Comparison of ENCODE assay signal across 1 cellular context in genomic region chr16:87391950-87392822, GRCh38.
TF ChIP-seq lines count a peak whose summit lies in the region.

MAP1LC3B (plus strand) TSS chr16:87392336; CDS start chr16:87392428, 92 bp downstream.

TF ChIP-seq in GM12878, 131 proteins besides CTCF, POLR2A, EP300 and RAD21 (continued from another document and continues in another):
- no peak for TF ChIP-seq BCLAF1 (IDR thresholded peaks at IDR 0.05)
- peak; percentile 88 for TF ChIP-seq E4F1 (IDR thresholded peaks at IDR 0.05; ENCODE audit: borderline replicate concordance, partially characterized antibody)
- TF ChIP-seq CHD4 (IDR thresholded peaks at IDR 0.05): no peak
- 0 out of 2 replicates have a peak, but pooled peaks have one; percentile 24 for TF ChIP-seq POLR2AphosphoS2 (IDR thresholded peaks at IDR 0.05; ENCODE audit: low read depth, low read length)
- TF ChIP-seq HDAC2 (IDR thresholded peaks at IDR 0.05): no peak
- no peak for TF ChIP-seq NFXL1 (IDR thresholded peaks at IDR 0.05; ENCODE audit: borderline replicate concordance)
- TF ChIP-seq RFX5 (IDR thresholded peaks at IDR 0.05; ENCODE audit: low read depth, low read length): no peak; the same call in 1 of the 2 replicates
- TF ChIP-seq MTA3 (IDR thresholded peaks at IDR 0.05; ENCODE audit: borderline replicate concordance, low read length): no peak
- TF ChIP-seq YBX1 (IDR thresholded peaks at IDR 0.05): no peak
- peak; percentile 55; the same call in 1 of the 2 replicates for TF ChIP-seq IRF3 (IDR thresholded peaks at IDR 0.05)
- TF ChIP-seq ZBED1 (IDR thresholded peaks at IDR 0.05; ENCODE audit: borderline replicate concordance): no peak
- no peak for TF ChIP-seq ZNF274 (IDR thresholded peaks at IDR 0.05; ENCODE audit: insufficient read depth, insufficient read length)
- TF ChIP-seq TCF12 (IDR thresholded peaks at IDR 0.05; ENCODE audit: low read depth, low read length): peak; percentile 51; the same call in 1 of the 2 replicates
- no peak for TF ChIP-seq MTA2 (IDR thresholded peaks at IDR 0.05; ENCODE audit: low read depth)
- peak; percentile 71; the same call in 1 of the 2 replicates for TF ChIP-seq ATF3 (IDR thresholded peaks at IDR 0.05; ENCODE audit: borderline replicate concordance, extremely low read depth, low read depth, low read length)
- 0 out of 2 replicates have a peak, but pooled peaks have one; percentile 20 for TF ChIP-seq SMARCA5 (IDR thresholded peaks at IDR 0.05)
- no peak for TF ChIP-seq CEBPB (IDR thresholded peaks at IDR 0.05; ENCODE audit: borderline replicate concordance in 1 of 2, low read depth in 2 of 2, low read length in 2 of 2)
- no peak for TF ChIP-seq SIN3A (IDR thresholded peaks at IDR 0.05; ENCODE audit: low read depth, low read length)
- TF ChIP-seq NR2C2 (IDR thresholded peaks at IDR 0.05; ENCODE audit: borderline replicate concordance, control insufficient read depth, insufficient read length, low read depth): no peak
- no peak for TF ChIP-seq SUZ12 (IDR thresholded peaks at IDR 0.05; ENCODE audit: unreplicated experiment)
- TF ChIP-seq, protein P1, sequence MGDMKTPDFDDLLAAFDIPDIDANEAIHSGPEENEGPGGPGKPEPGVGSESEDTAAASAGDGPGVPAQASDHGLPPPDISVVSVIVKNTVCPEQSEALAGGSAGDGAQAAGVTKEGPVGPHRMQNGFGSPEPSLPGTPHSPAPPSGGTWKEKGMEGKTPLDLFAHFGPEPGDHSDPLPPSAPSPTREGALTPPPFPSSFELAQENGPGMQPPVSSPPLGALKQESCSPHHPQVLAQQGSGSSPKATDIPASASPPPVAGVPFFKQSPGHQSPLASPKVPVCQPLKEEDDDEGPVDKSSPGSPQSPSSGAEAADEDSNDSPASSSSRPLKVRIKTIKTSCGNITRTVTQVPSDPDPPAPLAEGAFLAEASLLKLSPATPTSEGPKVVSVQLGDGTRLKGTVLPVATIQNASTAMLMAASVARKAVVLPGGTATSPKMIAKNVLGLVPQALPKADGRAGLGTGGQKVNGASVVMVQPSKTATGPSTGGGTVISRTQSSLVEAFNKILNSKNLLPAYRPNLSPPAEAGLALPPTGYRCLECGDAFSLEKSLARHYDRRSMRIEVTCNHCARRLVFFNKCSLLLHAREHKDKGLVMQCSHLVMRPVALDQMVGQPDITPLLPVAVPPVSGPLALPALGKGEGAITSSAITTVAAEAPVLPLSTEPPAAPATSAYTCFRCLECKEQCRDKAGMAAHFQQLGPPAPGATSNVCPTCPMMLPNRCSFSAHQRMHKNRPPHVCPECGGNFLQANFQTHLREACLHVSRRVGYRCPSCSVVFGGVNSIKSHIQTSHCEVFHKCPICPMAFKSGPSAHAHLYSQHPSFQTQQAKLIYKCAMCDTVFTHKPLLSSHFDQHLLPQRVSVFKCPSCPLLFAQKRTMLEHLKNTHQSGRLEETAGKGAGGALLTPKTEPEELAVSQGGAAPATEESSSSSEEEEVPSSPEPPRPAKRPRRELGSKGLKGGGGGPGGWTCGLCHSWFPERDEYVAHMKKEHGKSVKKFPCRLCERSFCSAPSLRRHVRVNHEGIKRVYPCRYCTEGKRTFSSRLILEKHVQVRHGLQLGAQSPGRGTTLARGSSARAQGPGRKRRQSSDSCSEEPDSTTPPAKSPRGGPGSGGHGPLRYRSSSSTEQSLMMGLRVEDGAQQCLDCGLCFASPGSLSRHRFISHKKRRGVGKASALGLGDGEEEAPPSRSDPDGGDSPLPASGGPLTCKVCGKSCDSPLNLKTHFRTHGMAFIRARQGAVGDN (IDR thresholded peaks at IDR 0.05): peak; percentile 58
- TF ChIP-seq, protein P2, sequence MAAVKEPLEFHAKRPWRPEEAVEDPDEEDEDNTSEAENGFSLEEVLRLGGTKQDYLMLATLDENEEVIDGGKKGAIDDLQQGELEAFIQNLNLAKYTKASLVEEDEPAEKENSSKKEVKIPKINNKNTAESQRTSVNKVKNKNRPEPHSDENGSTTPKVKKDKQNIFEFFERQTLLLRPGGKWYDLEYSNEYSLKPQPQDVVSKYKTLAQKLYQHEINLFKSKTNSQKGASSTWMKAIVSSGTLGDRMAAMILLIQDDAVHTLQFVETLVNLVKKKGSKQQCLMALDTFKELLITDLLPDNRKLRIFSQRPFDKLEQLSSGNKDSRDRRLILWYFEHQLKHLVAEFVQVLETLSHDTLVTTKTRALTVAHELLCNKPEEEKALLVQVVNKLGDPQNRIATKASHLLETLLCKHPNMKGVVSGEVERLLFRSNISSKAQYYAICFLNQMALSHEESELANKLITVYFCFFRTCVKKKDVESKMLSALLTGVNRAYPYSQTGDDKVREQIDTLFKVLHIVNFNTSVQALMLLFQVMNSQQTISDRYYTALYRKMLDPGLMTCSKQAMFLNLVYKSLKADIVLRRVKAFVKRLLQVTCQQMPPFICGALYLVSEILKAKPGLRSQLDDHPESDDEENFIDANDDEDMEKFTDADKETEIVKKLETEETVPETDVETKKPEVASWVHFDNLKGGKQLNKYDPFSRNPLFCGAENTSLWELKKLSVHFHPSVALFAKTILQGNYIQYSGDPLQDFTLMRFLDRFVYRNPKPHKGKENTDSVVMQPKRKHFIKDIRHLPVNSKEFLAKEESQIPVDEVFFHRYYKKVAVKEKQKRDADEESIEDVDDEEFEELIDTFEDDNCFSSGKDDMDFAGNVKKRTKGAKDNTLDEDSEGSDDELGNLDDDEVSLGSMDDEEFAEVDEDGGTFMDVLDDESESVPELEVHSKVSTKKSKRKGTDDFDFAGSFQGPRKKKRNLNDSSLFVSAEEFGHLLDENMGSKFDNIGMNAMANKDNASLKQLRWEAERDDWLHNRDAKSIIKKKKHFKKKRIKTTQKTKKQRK (IDR thresholded peaks at IDR 0.05; ENCODE audit: low read depth, low read length): no peak
- TF ChIP-seq NRF1 (conservative IDR thresholded peaks at IDR 0.05; ENCODE audit: low read depth, low read length): peak; percentile 98
- TF ChIP-seq, protein P3, sequence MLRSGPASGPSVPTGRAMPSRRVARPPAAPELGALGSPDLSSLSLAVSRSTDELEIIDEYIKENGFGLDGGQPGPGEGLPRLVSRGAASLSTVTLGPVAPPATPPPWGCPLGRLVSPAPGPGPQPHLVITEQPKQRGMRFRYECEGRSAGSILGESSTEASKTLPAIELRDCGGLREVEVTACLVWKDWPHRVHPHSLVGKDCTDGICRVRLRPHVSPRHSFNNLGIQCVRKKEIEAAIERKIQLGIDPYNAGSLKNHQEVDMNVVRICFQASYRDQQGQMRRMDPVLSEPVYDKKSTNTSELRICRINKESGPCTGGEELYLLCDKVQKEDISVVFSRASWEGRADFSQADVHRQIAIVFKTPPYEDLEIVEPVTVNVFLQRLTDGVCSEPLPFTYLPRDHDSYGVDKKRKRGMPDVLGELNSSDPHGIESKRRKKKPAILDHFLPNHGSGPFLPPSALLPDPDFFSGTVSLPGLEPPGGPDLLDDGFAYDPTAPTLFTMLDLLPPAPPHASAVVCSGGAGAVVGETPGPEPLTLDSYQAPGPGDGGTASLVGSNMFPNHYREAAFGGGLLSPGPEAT (IDR thresholded peaks at IDR 0.05; ENCODE audit: low read depth): no peak
- no peak for TF ChIP-seq SMC3 (IDR thresholded peaks at IDR 0.05; ENCODE audit: borderline replicate concordance, low read length)
- no peak for TF ChIP-seq FOXM1 (IDR thresholded peaks at IDR 0.05; ENCODE audit: low read depth, low read length)
- peak; percentile 61; the same call in 1 of the 2 replicates for TF ChIP-seq PML (IDR thresholded peaks at IDR 0.05; ENCODE audit: low read length)
- peak; percentile 98 for TF ChIP-seq RELA (IDR thresholded peaks at IDR 0.05; ENCODE audit: borderline replicate concordance, partially characterized antibody)
- no peak for TF ChIP-seq MAX (IDR thresholded peaks at IDR 0.05; ENCODE audit: low read depth, low read length)
- peak; percentile 53; the same call in 1 of the 2 replicates for TF ChIP-seq SMAD5 (IDR thresholded peaks at IDR 0.05; ENCODE audit: low read depth)
- TF ChIP-seq MXI1 (IDR thresholded peaks at IDR 0.05; ENCODE audit: low read depth, low read length): peak; percentile 41; the same call in 1 of the 2 replicates
- peak; percentile 56 for TF ChIP-seq DPF2 (IDR thresholded peaks at IDR 0.05)
- peak; percentile 87 for TF ChIP-seq TARDBP (IDR thresholded peaks at IDR 0.05; ENCODE audit: borderline replicate concordance)
- TF ChIP-seq SUPT20H (IDR thresholded peaks at IDR 0.05; ENCODE audit: borderline replicate concordance, control insufficient read depth, low read depth, low read length): no peak
- TF ChIP-seq, protein P4, sequence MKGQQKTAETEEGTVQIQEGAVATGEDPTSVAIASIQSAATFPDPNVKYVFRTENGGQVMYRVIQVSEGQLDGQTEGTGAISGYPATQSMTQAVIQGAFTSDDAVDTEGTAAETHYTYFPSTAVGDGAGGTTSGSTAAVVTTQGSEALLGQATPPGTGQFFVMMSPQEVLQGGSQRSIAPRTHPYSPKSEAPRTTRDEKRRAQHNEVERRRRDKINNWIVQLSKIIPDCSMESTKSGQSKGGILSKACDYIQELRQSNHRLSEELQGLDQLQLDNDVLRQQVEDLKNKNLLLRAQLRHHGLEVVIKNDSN (IDR thresholded peaks at IDR 0.05; ENCODE audit: borderline replicate concordance, extremely low read length, insufficient read depth, low read depth, low read length): peak; percentile 95
- TF ChIP-seq HDAC6 (IDR thresholded peaks at IDR 0.05; ENCODE audit: unreplicated experiment): peak; percentile 16
- TF ChIP-seq HCFC1 (IDR thresholded peaks at IDR 0.05; ENCODE audit: low read length): peak; percentile 97
- 0 out of 2 replicates have a peak, but pooled peaks have one; percentile 25 for TF ChIP-seq ESRRA (IDR thresholded peaks at IDR 0.05; ENCODE audit: low read length)
- TF ChIP-seq BRCA1 (IDR thresholded peaks at IDR 0.05; ENCODE audit: low read depth, low read length): no peak
